ENCODE assay signal across 8 cellular contexts in the genomic region with DNA sequence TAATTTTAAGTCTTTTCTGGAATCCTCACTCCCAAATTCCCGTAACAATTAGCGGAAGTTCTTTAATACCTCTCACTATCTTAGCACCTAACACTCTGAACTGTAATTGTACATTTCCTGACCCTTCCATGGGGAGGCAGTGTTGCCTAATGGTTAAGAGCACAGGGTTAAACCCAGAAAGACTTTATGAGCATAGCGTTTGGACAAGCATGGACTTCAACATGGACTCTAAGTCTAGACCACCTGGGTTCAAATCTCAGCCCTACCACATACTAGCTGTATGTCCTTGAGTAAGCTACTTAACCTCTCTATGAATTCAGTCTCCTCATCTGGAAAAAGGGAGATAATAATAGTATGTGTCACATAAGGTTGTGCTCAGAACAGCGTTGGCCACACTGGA. TPM values are rescaled to one million over a fixed set of nuclear protein-coding genes. Genes with fewer than 3 reads are reported as not detected.
DNase-seq lines count a peak whose midpoint lies in the region; ATAC-seq and TF ChIP-seq lines count a peak whose summit lies in the region.

No MANE protein-coding gene starts in this region.

- TF ChIP-seq POLR2A in ovary (IDR thresholded peaks at IDR 0.05), result no peak

- H2AFZ ChIP-seq in mammary epithelial cell (ENCODE audit: low read depth, low read length), result no peak overlapping the region

- no peaks in the 10 kb centered on the region for H4K20me1 ChIP-seq in mammary epithelial cell (ENCODE audit: insufficient read depth, low read length)

- H3K4me3 ChIP-seq in mammary epithelial cell (replicated peaks in 1 of 3; ENCODE audit: insufficient read depth in 1 of 3, low read depth in 2 of 3, low read length in 3 of 3) (no peak overlapping the region), lung (no peak overlapping the region), ovary (no peak overlapping the region)

- H3K36me3 ChIP-seq in mammary epithelial cell (ENCODE audit: insufficient read depth, low read length), result no peaks in the 10 kb centered on the region
- H3K36me3 ChIP-seq in lung (ENCODE audit: control insufficient read depth in 2 of 2, insufficient read depth in 2 of 2, low read length in 2 of 2), result no peaks in the 10 kb centered on the region
- no peaks in the 10 kb centered on the region for H3K36me3 ChIP-seq in ovary

- H3K9ac ChIP-seq in mammary epithelial cell (ENCODE audit: insufficient read depth, low read length), result no peak overlapping the region

- no peaks in the 10 kb centered on the region for H3K27me3 ChIP-seq in mammary epithelial cell (ENCODE audit: insufficient read depth, low read length)
- H3K27me3 ChIP-seq in lung (ENCODE audit: control insufficient read depth, insufficient read depth), result no peaks in the 10 kb centered on the region
- H3K27me3 ChIP-seq in ovary, result no peaks in the 10 kb centered on the region

- H3K4me1 ChIP-seq in mammary epithelial cell (ENCODE audit: insufficient read depth, low read length) (peaks cover 16% of the 10 kb centered on the region), lung (ENCODE audit: control insufficient read depth in 2 of 2, insufficient read depth in 2 of 2, low read length in 2 of 2) (peaks cover 3 to 7% of the 10 kb centered on the region in 2 donors), ovary (ENCODE audit: insufficient read depth) (peaks cover 11% of the 10 kb centered on the region)

- DNase-seq in Caki2 (ENCODE audit: low read depth) (peak; percentile 22), NCI-H82 (lab: John Stamatoyannopoulos, UW) (peak; percentile 74), mammary epithelial cell (peak; percentile 54), lung (ENCODE audit: low spot score) (no peak), cerebellar nuclear complex (lab: John Stamatoyannopoulos, UW) (no peak), ovary (no peak)

- peaks cover 50% of the 10 kb centered on the region for H3K79me2 ChIP-seq in mammary epithelial cell (ENCODE audit: insufficient read depth, low read length)

- CTCF ChIA-PET in mammary epithelial cell (lab: Charles Lee; ENCODE audit: low non-redundant PET), result no interaction called here

- no peak overlapping the region for H3K4me2 ChIP-seq in mammary epithelial cell (ENCODE audit: insufficient read depth, low read depth, low read length)

- dilution Hi-C loops in mammary epithelial cell (cut with HindIII; ENCODE audit: low sequenced_read_pairs), result no loop called here

- peak; percentile 71 to 77 for TF ChIP-seq CTCF in mammary epithelial cell (conservative IDR thresholded peaks at IDR 0.05 in 1 of 2, IDR thresholded peaks at IDR 0.05 in 1 of 2; ENCODE audit: extremely low read depth in 1 of 2, insufficient read depth in 1 of 2, low read depth in 1 of 2, low read length in 2 of 2)
- TF ChIP-seq CTCF in lung (IDR thresholded peaks at IDR 0.05; ENCODE audit: control extremely low read depth, extremely low read depth), result peak; percentile 69
- TF ChIP-seq CTCF in ovary (IDR thresholded peaks at IDR 0.05), result peak in 1 of 3 donors; percentile 16

- H3K27ac ChIP-seq in mammary epithelial cell (ENCODE audit: insufficient read depth, low read depth, low read length) (no peak overlapping the region), lung (ENCODE audit: low read depth in 1 of 2, low read length in 1 of 2) (no peak overlapping the region), ovary (no peak overlapping the region)

- H3K9me3 ChIP-seq in mammary epithelial cell (replicated peaks; ENCODE audit: insufficient read depth, low read length) (no peaks in the 10 kb centered on the region), lung (ENCODE audit: control insufficient read depth in 2 of 2, insufficient read depth in 1 of 2, low read length in 1 of 2) (no peaks in the 10 kb centered on the region), ovary (no peaks in the 10 kb centered on the region)

- in situ Hi-C loops in Caki2 (cut with HindIII; ENCODE audit: low pct_unique_long_range_greater_than_20kb, low sequenced_read_pairs) (no loop called here), mammary epithelial cell (cut with MboI; ENCODE audit: low sequenced_read_pairs in 2 of 2) (loop anchor here (10.0 kb wide), 2 partner anchors 109 to 279 kb away; no protein-coding TSS in a partner anchor)

- no peak for TF ChIP-seq EP300 in ovary (IDR thresholded peaks at IDR 0.05)

- 90% methylated on average over 4 of the region's 4 CpGs for WGBS in mammary epithelial cell (ENCODE audit: low coverage, missing lambda C conversion rate)
- whole genome bisulfite sequencing in lung, 2 donors, result 49 to 54% methylated on average over 4 of the region's 4 CpGs
- WGBS in ovary, 3 donors, result 85 to 88% (median 85%) methylated on average over 4 of the region's 4 CpGs

- intact Hi-C loops in mammary epithelial cell (cut with micrococcal nuclease) (loop anchor here (1.0 to 5.0 kb wide), 4 partner anchors 83 to 281 kb away; no protein-coding TSS in a partner anchor), ovary (cut with DNase I) (no loop called here)

- ATAC-seq in GM21786 (IDR thresholded peaks at IDR 0.05; ENCODE audit: unreplicated experiment), result peak; percentile 48
- ATAC-seq in lung (ENCODE audit: insufficient read depth, low FRiP score), result peak; percentile 69
- no peak for ATAC-seq in GM21360 (IDR thresholded peaks at IDR 0.05; ENCODE audit: unreplicated experiment)

- no TSS peak for BruUV-seq in mammary epithelial cell (replicated peaks; lab: Mats Ljungman, UMichigan)

RNA-seq across cellular contexts. Expression of gene ANTXR1, which starts 13.0 kb away (rescaled TPM):
- total RNA-seq in Caki2 (2014; rRNA removed; shearing (Covaris generic); ENCODE audit: low replicate concordance), result 1.1 and 2.0 TPM in 2 replicates
- 10 to 100 TPM; 23.3 to 41.3 TPM for total RNA-seq in mammary epithelial cell
- polyA plus RNA-seq in mammary epithelial cell, result 26.5 TPM
- 10.3 TPM for polyA minus RNA-seq in mammary epithelial cell
- 10 to 100 TPM; 54.1 to 81.0 TPM for total RNA-seq in lung
- 10 to 100 TPM; 13.4 to 15.4 TPM for polyA plus RNA-seq in lung
- total RNA-seq in ovary, result 100 to 1,000 TPM in 6 of 7 donors, 10 to 100 TPM in 1; 73.0 to 196 (median 152) TPM
- 100 to 1,000 TPM; 105 to 276 TPM for polyA plus RNA-seq in ovary

RNA-seq across cellular contexts. Expression of gene GKN1, which starts 51.6 kb away (rescaled TPM):
- not detected in 2 replicates for total RNA-seq in Caki2 (2014; rRNA removed; shearing (Covaris generic); ENCODE audit: low replicate concordance)
- total RNA-seq in mammary epithelial cell (not detected), lung (not detected), ovary (not detected)
- polyA plus RNA-seq in mammary epithelial cell (not detected), lung (under 1 TPM in 1 of 2 donors, not detected in 1; 0.15 TPM), ovary (not detected)
- polyA minus RNA-seq in mammary epithelial cell, result not detected

Comparison
In these comparisons a context has a peak if more than half of its experiments do, and no peak if none do; other contexts are left out.
1. DNase-seq: peak in Caki2 (single experiment), NCI-H82 (single experiment) and mammary epithelial cell (single experiment); none in lung (single experiment), cerebellar nuclear complex (0 of 2) and ovary (0 of 5).